Comparison of ENCODE assay signal across 14 cellular contexts in the genomic region with DNA sequence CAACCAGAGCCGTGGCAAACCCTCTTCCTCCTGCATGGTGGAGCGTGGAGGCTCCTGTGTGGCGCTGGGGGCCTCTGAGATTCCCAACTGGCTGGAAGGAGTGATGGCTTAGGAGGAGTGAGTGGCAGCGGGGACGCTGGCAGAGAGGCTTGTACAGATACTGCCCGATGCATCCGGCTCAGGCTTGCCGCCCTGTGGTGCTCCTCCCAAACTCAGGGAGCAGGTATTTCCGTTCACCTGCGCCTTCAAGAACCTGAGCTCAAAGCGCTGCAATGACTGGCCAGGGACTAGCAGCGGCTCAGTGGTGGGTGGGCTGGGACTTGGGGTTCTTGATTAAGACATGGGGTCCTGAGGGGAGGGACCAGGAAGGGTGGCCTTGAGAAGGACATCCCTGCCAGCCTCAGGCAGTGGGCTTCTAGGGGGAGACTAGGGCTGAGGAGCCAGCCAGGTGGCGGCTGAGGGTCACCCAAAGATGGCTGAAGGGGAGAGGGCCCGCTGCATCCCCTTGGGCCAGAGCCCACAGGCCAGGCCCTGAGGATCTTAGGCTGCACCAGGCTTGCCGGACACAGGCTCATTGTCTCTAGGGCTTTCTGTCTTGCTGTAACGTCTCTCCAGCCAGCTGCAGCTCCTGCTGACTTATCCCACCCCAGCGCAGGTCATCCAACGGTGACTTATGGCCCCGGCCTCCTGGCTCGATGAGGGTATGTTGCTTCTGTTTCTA. TPM values are rescaled to one million over a fixed set of nuclear protein-coding genes. Genes with fewer than 3 reads are reported as not detected.
DNase-seq lines count a peak whose midpoint lies in the region; ATAC-seq, FAIRE-seq and TF ChIP-seq lines count a peak whose summit lies in the region.
"Had no signal": no experiment of that assay in that cellular context is flagged by ENCODE, and none has a peak within 500 bp of the region (broad histone marks: within the 10 kb centered on the region; RNA-seq: fewer than 3 reads in every experiment).

No MANE protein-coding gene starts in this region.

- H3K36me3 Mint-ChIP-seq in nephron progenitor cell (ENCODE audit: low read depth) (peaks cover 11% of the 10 kb centered on the region), T-cell (peaks cover 3% of the 10 kb centered on the region)

- H3K4me1 Mint-ChIP-seq in nephron progenitor cell, result peaks cover 83% of the 10 kb centered on the region
- peaks cover 31 to 39% (median 36%) of the 10 kb centered on the region in 3 donors for H3K4me1 Mint-ChIP-seq in T-cell

- no peaks in the 10 kb centered on the region for H3K27me3 ChIP-seq in BLaER1 treated with 17β-estradiol and CSF1 and Interleukin-3, amounts not matched to agents 10 nM and 100 nM
- H3K27me3 ChIP-seq in H7 (ENCODE audit: control insufficient read depth, insufficient read depth, low read length), result no peaks in the 10 kb centered on the region
- H3K27me3 ChIP-seq in bronchial epithelial cell (ENCODE audit: control insufficient read depth, insufficient read depth, low read length), result no peaks in the 10 kb centered on the region
- H3K27me3 ChIP-seq: esophagus squamous epithelium, neutrophil had no signal

- H3K4me1 ChIP-seq in BLaER1 treated with 17β-estradiol and CSF1 and Interleukin-3, amounts not matched to agents 10 nM and 100 nM, result peaks cover 44 to 70% (median 61%) of the 10 kb centered on the region in 10 experiments

- DNase-seq in H7 (peak; percentile 47), bronchial epithelial cell (ENCODE audit: low read depth) (no peak), nephron progenitor cell (no peak), T-cell (no peak), sciatic nerve (ENCODE audit: low spot score) (no peak)
- DNase-seq: activated T-cell treated with anti-CD3 and anti-CD28 coated beads, Interleukin-2, amount 50 U/mL, for 48 hours; CD8-positive, alpha-beta memory T cell; esophagus squamous epithelium; NCI-H1930; stimulated activated naive CD8-positive, alpha-beta T cell treated with anti-CD3 and anti-CD28 coated beads, Interleukin-15, amount 100 ng/mL, for 72 hours had no signal

- H3K9me3 Mint-ChIP-seq in nephron progenitor cell, result no peaks in the 10 kb centered on the region
- no peaks in the 10 kb centered on the region for H3K9me3 Mint-ChIP-seq in T-cell
- H3K9me3 Mint-ChIP-seq: CD8-positive, alpha-beta memory T cell; stimulated activated naive CD8-positive, alpha-beta T cell treated with anti-CD3 and anti-CD28 coated beads, Interleukin-15, amount 100 ng/mL, for 72 hours had no signal

- peaks cover 6 to 26% (median 18%) of the 10 kb centered on the region in 11 experiments; a peak in 12 of 22 replicates for H4K20me1 ChIP-seq in BLaER1 treated with 17β-estradiol and CSF1 and Interleukin-3, amounts not matched to agents 10 nM and 100 nM

- peak; percentile 12 for TF ChIP-seq CTCF in bronchial epithelial cell (IDR thresholded peaks at IDR 0.05; ENCODE audit: insufficient read depth, low read length, severe bottlenecking)
- TF ChIP-seq CTCF in nephron progenitor cell (IDR thresholded peaks at IDR 0.05), result no peak

- intact Hi-C loops in sciatic nerve (cut with DNase I), result no loop called here

- no peak overlapping the region for H3K27ac ChIP-seq in BLaER1 treated with 17β-estradiol and CSF1 and Interleukin-3, amounts not matched to agents 10 nM and 100 nM

- POLR2A ChIA-PET in T-cell (lab: Charles Lee), result no interaction called here

- ATAC-seq in T-cell (replicated peaks in 1 of 4), result no peak
- no peak for ATAC-seq in sciatic nerve
- ATAC-seq in GM18873 (IDR thresholded peaks at IDR 0.05; ENCODE audit: low FRiP score, unreplicated experiment), result no peak
- ATAC-seq in GM18511 (IDR thresholded peaks at IDR 0.05; ENCODE audit: unreplicated experiment), result no peak
- ATAC-seq: stimulated activated naive CD8-positive, alpha-beta T cell treated with anti-CD3 and anti-CD28 coated beads, Interleukin-15, amount 100 ng/mL, for 72 hours had no signal

- H3K4me2 ChIP-seq in BLaER1 treated with 17β-estradiol and CSF1 and Interleukin-3, amounts not matched to agents 10 nM and 100 nM, result peak overlapping the region in 6 of 11 experiments; percentile 5 to 40 (median 16); a peak in 8 of 22 replicates

- FAIRE-seq in bronchial epithelial cell (lab: Jason Lieb, UNC), result no peak

- H3K9ac ChIP-seq in BLaER1 treated with 17β-estradiol and CSF1 and Interleukin-3, amounts not matched to agents 10 nM and 100 nM, result peak overlapping the region in 2 of 11 experiments; percentile 3 to 24; a peak in 4 of 22 replicates

- H3K36me3 ChIP-seq in BLaER1 treated with 17β-estradiol and CSF1 and Interleukin-3, amounts not matched to agents 10 nM and 100 nM, result peaks cover 0 to 16% (median 6%) of the 10 kb centered on the region in 11 experiments; a peak in 11 of 22 replicates
- H3K36me3 ChIP-seq in H7 (replicated peaks; ENCODE audit: control insufficient read depth, insufficient read depth, low read length) (0 out of 2 replicates have a peak, but pooled peaks cover 1% of the 10 kb centered on the region), bronchial epithelial cell (ENCODE audit: control insufficient read depth, insufficient read depth, low read length) (no peaks in the 10 kb centered on the region)
- H3K36me3 ChIP-seq: esophagus squamous epithelium, neutrophil had no signal

- H3K27me3 Mint-ChIP-seq in nephron progenitor cell (ENCODE audit: low read depth, poor library complexity), result peaks cover 4% of the 10 kb centered on the region
- no peaks in the 10 kb centered on the region for H3K27me3 Mint-ChIP-seq in T-cell
- H3K27me3 Mint-ChIP-seq: stimulated activated naive CD8-positive, alpha-beta T cell treated with anti-CD3 and anti-CD28 coated beads, Interleukin-15, amount 100 ng/mL, for 72 hours had no signal

- no peaks in the 10 kb centered on the region for H3K9me3 ChIP-seq in BLaER1 treated with 17β-estradiol and CSF1 and Interleukin-3, amounts not matched to agents 10 nM and 100 nM (replicated peaks in 1 of 11)
- H3K9me3 ChIP-seq: esophagus squamous epithelium, neutrophil had no signal

- CTCF ChIA-PET in T-cell (lab: Charles Lee), result no interaction called here

- H3K4me3 Mint-ChIP-seq in nephron progenitor cell, result peak overlapping the region; percentile 63
- H3K4me3 Mint-ChIP-seq in T-cell, result no peak overlapping the region
- H3K4me3 Mint-ChIP-seq: stimulated activated naive CD8-positive, alpha-beta T cell treated with anti-CD3 and anti-CD28 coated beads, Interleukin-15, amount 100 ng/mL, for 72 hours had no signal

- H3K4me3 ChIP-seq in BLaER1 treated with 17β-estradiol and CSF1 and Interleukin-3, amounts not matched to agents 10 nM and 100 nM, result no peak overlapping the region
- H3K4me3 ChIP-seq in H7 (ENCODE audit: insufficient read depth, low read depth, low read length) (no peak overlapping the region), bronchial epithelial cell (ENCODE audit: low read depth, low read length) (no peak overlapping the region)
- H3K4me3 ChIP-seq: esophagus squamous epithelium had no signal

- H3K27ac Mint-ChIP-seq in nephron progenitor cell (peak overlapping the region; percentile 89), T-cell (no peak overlapping the region)
- H3K27ac Mint-ChIP-seq: stimulated activated naive CD8-positive, alpha-beta T cell treated with anti-CD3 and anti-CD28 coated beads, Interleukin-15, amount 100 ng/mL, for 72 hours had no signal

RNA-seq across cellular contexts. Expression of gene ZNF775, which starts 3.2 kb away (rescaled TPM):
- 44.2 and 56.7 TPM in 2 replicates for total RNA-seq in H7 (2014; rRNA removed; shearing (Covaris generic))
- total RNA-seq in bronchial epithelial cell (3.2 and 3.5 TPM in 2 replicates), T-cell (1 to 10 TPM; 1.9 to 8.6 (median 6.3) TPM), sciatic nerve (11.1 TPM)

RNA-seq across cellular contexts. Expression of gene REPIN1, which starts 13.7 kb away (rescaled TPM):
- 149 and 155 TPM in 2 replicates for total RNA-seq in H7 (2014; rRNA removed; shearing (Covaris generic))
- 26.1 and 28.2 TPM in 2 replicates for total RNA-seq in bronchial epithelial cell
- total RNA-seq in T-cell, result 100 to 1,000 TPM in 3 of 5 donors, 10 to 100 TPM in 2; 64.0 to 110 (median 101) TPM
- 54.0 TPM for total RNA-seq in sciatic nerve

RNA-seq across cellular contexts. Expression of gene RARRES2, which starts 40.9 kb away (rescaled TPM):
- 198 and 223 TPM in 2 replicates for total RNA-seq in H7 (2014; rRNA removed; shearing (Covaris generic))
- total RNA-seq in bronchial epithelial cell (1.1 TPM in 1 of 2 replicates, not detected in the other), T-cell (1 to 10 TPM in 3 of 5 donors, not detected in 2; 2.7 to 3.2 (median 2.7) TPM), sciatic nerve (261 TPM)
- total RNA-seq: CD8-positive, alpha-beta memory T cell had no signal

RNA-seq across cellular contexts. Expression of gene ACTR3C, which starts 58.9 kb away (rescaled TPM):
- total RNA-seq in H7 (2014; rRNA removed; shearing (Covaris generic)), result 0.73 and 3.2 TPM in 2 replicates
- total RNA-seq in bronchial epithelial cell (4.2 and 6.4 TPM in 2 replicates), T-cell (10 to 100 TPM in 4 of 5 donors, 1 to 10 TPM in 1; 9.2 to 14.6 (median 12.4) TPM), sciatic nerve (3.3 TPM)

RNA-seq across cellular contexts. Expression of gene LRRC61, which starts 59.1 kb away (rescaled TPM):
- 38.3 and 39.4 TPM in 2 replicates for total RNA-seq in H7 (2014; rRNA removed; shearing (Covaris generic))
- total RNA-seq in bronchial epithelial cell (7.6 and 8.2 TPM in 2 replicates), T-cell (10 to 100 TPM in 4 of 5 donors, 1 to 10 TPM in 1; 8.8 to 21.4 (median 16.6) TPM), sciatic nerve (5.8 TPM)

Comparison
In these comparisons a context has a peak if more than half of its experiments do, and no peak if none do; other contexts are left out.
1. RNA of gene RARRES2, which starts 40.9 kb away (total RNA-seq): 261 TPM in sciatic nerve (single experiment) and 198 to 223 TPM in H7; 2.7 to 3.2 TPM in T-cell and 1.1 TPM in bronchial epithelial cell; every median in the first group is over 10 times any median in the second.